ENCODE assay signal across 19 cellular contexts in the genomic region with DNA sequence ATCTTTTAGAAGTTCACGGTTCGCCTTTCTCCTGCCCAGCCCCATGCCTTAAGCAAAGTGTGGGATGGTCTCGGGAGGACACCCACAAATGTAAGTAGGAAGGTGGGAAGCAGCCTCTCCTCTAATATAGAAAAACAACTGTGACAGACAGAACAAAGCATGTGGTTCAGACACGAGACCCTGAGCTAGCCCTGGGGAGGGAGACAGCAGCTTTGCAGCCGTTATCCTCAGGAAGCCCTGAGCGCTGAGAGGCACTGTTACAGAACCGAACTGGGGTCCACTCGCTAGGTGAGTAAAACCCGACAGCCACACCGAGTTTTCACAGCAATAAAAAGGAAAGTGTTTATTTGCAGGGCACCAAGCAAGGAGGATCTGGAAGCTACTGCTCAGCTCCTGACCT.
DNase-seq lines count a peak whose midpoint lies in the region; ATAC-seq and TF ChIP-seq lines count a peak whose summit lies in the region.
"Had no signal": no experiment of that assay in that cellular context is flagged by ENCODE, and none has a peak within 500 bp of the region (broad histone marks: within the 10 kb centered on the region; RNA-seq: fewer than 3 reads in every experiment).

No MANE protein-coding gene starts in this region.

- no peak overlapping the region for H3K4me3 ChIP-seq in HEK293 (ENCODE audit: low read depth, low read length)
- no peak overlapping the region for H3K4me3 ChIP-seq in parathyroid adenoma (ENCODE audit: low read depth, low read length)
- no peak overlapping the region for H3K4me3 ChIP-seq in vagina
- H3K4me3 ChIP-seq in coronary artery: no peak overlapping the region
- H3K4me3 ChIP-seq: MG63, PC-9, SJSA1 had no signal

- peaks cover 11% of the 10 kb centered on the region for H3K9me3 ChIP-seq in HEK293 (ENCODE audit: control insufficient read depth, insufficient read depth, low read depth, low read length)
- no peaks in the 10 kb centered on the region for H3K9me3 ChIP-seq in parathyroid adenoma (ENCODE audit: control insufficient read depth, low read length)
- no peaks in the 10 kb centered on the region for H3K9me3 ChIP-seq in vagina
- H3K9me3 ChIP-seq: MG63, SJSA1 had no signal

- H2AFZ ChIP-seq in parathyroid adenoma: peak overlapping the region; percentile 18
- H2AFZ ChIP-seq: PC-9 had no signal

- H3K36me3 Mint-ChIP-seq in effector memory CD8-positive, alpha-beta T cell (ENCODE audit: insufficient read depth): peaks cover 4% of the 10 kb centered on the region

- H3K27ac ChIP-seq in HEK293 (ENCODE audit: extremely low read depth, low read depth, low read length): 0 out of 2 replicates have a peak overlapping the region, but pooled peaks have one; percentile 37
- H3K27ac ChIP-seq in parathyroid adenoma: peak overlapping the region; percentile 82
- peak overlapping the region; percentile 76 for H3K27ac ChIP-seq in vagina
- no peak overlapping the region for H3K27ac ChIP-seq in coronary artery
- H3K27ac ChIP-seq: KMS-11, PC-9, SJSA1 had no signal

- H3K9me3 Mint-ChIP-seq in effector memory CD8-positive, alpha-beta T cell: peaks cover 7% of the 10 kb centered on the region in 2 donors

- intact Hi-C loops in vagina (cut with DNase I): loop anchor here (10.0 kb wide), 1 partner anchor 92 kb away; no protein-coding TSS in a partner anchor

- H3K79me2 ChIP-seq in parathyroid adenoma: no peaks in the 10 kb centered on the region

- H3K4me3 Mint-ChIP-seq in effector memory CD8-positive, alpha-beta T cell: no peak overlapping the region
- H3K4me3 Mint-ChIP-seq: B cell; CD4-positive, alpha-beta memory T cell had no signal

- CTCF ChIA-PET in HEK293 (lab: Yijun Ruan, JAX): interaction anchor here (0.7 to 2.2 kb wide), 3 partner anchors 261 to 275 kb away, joined by 3 to 7 read pairs (median 3); no protein-coding TSS in a partner anchor

- no peaks in the 10 kb centered on the region for H3K36me3 ChIP-seq in HEK293 (ENCODE audit: control insufficient read depth in 2 of 2, insufficient read depth in 1 of 2, low read length in 2 of 2)
- no peaks in the 10 kb centered on the region for H3K36me3 ChIP-seq in parathyroid adenoma (ENCODE audit: control insufficient read depth, insufficient read depth, low read length)
- H3K36me3 ChIP-seq in vagina: no peaks in the 10 kb centered on the region
- H3K36me3 ChIP-seq: MG63, SJSA1 had no signal

- no peak overlapping the region for H3K4me2 ChIP-seq in parathyroid adenoma (ENCODE audit: low read length)
- H3K4me2 ChIP-seq: KMS-11, PC-9 had no signal

- POLR2A ChIA-PET in HEK293 (lab: Yijun Ruan, JAX): no interaction called here

- H3K27me3 ChIP-seq in parathyroid adenoma (ENCODE audit: control insufficient read depth, insufficient read depth, low read length): no peaks in the 10 kb centered on the region
- H3K27me3 ChIP-seq in vagina: no peaks in the 10 kb centered on the region
- H3K27me3 ChIP-seq: MG63, SJSA1 had no signal

- DNase-seq in inferior parietal cortex (ENCODE audit: extremely low spot score) (peak; percentile 6), vagina (ENCODE audit: extremely low spot score in 2 of 2) (no peak), coronary artery (ENCODE audit: low spot score) (no peak)
- no peak for DNase-seq in activated CD4-positive, alpha-beta T cell treated with anti-CD3 and anti-CD28 coated beads for 1 hour
- DNase-seq in effector memory CD8-positive, alpha-beta T cell: no peak
- DNase-seq: Calu3; CD4-positive, alpha-beta memory T cell; DMS53; HCEC 1CT; MG63; NCI-H1092; NCI-H2081 treated with DMSO at 0.1 percent for 48 hours; NCI-H524; PC-9 had no signal

- H3K4me1 Mint-ChIP-seq in effector memory CD8-positive, alpha-beta T cell (ENCODE audit: low read depth in 2 of 2): no peaks in the 10 kb centered on the region
- H3K4me1 Mint-ChIP-seq: B cell; CD4-positive, alpha-beta memory T cell had no signal

- H3K4me1 ChIP-seq in HEK293 (ENCODE audit: control insufficient read depth, insufficient read depth, low read length): peaks cover 14% of the 10 kb centered on the region
- peaks cover 31% of the 10 kb centered on the region for H3K4me1 ChIP-seq in parathyroid adenoma
- peaks cover 42% of the 10 kb centered on the region for H3K4me1 ChIP-seq in vagina
- H3K4me1 ChIP-seq: SJSA1 had no signal

- no peak for TF ChIP-seq CTCF in HEK293 (tag by site-specific recombination; IDR thresholded peaks at IDR 0.05)
- TF ChIP-seq CTCF in parathyroid adenoma (IDR thresholded peaks at IDR 0.05): no peak
- TF ChIP-seq CTCF in vagina (IDR thresholded peaks at IDR 0.05): no peak
- no peak for TF ChIP-seq CTCF in coronary artery (IDR thresholded peaks at IDR 0.05)

- no peak for TF ChIP-seq POLR2A in vagina (IDR thresholded peaks at IDR 0.05)

- H3K9ac ChIP-seq in parathyroid adenoma: no peak overlapping the region
- H3K9ac ChIP-seq: KMS-11 had no signal

- no peak overlapping the region for H3K27ac Mint-ChIP-seq in effector memory CD8-positive, alpha-beta T cell
- H3K27ac Mint-ChIP-seq: B cell; CD4-positive, alpha-beta memory T cell had no signal

- no peak for ATAC-seq in effector memory CD8-positive, alpha-beta T cell (replicated peaks)

- H3K27me3 Mint-ChIP-seq in effector memory CD8-positive, alpha-beta T cell: peaks cover 6 to 18% of the 10 kb centered on the region in 2 donors
- H3K27me3 Mint-ChIP-seq: B cell had no signal

TF ChIP-seq in HEK293, 187 proteins besides CTCF, POLR2A, EP300 and RAD21:
- TF ChIP-seq ZNF214 (tag by site-specific recombination; IDR thresholded peaks at IDR 0.05; ENCODE audit: borderline replicate concordance): no peak
- TF ChIP-seq ZNF114 (tag by site-specific recombination; IDR thresholded peaks at IDR 0.05): no peak
- TF ChIP-seq ZNF394 (tag by site-specific recombination; IDR thresholded peaks at IDR 0.05; ENCODE audit: borderline replicate concordance): no peak
- no peak for TF ChIP-seq ZBTB8A (tag by site-specific recombination; IDR thresholded peaks at IDR 0.05)
- TF ChIP-seq ZNF19 (tag by site-specific recombination; IDR thresholded peaks at IDR 0.05; ENCODE audit: low read depth): no peak
- peak; percentile 49 for TF ChIP-seq ZFHX2 (tag by site-specific recombination; conservative IDR thresholded peaks at IDR 0.05)
- peak; percentile 70 for TF ChIP-seq EGR2 (tag by site-specific recombination; IDR thresholded peaks at IDR 0.05; ENCODE audit: low read depth)

Comparison
In these comparisons a context has a peak if more than half of its experiments do, and no peak if none do; other contexts are left out.
1. H3K27ac ChIP-seq: peak in HEK293 (single experiment), parathyroid adenoma (single experiment) and vagina (single experiment); none in coronary artery (0 of 2).